ENCODE assay signal across 8 cellular contexts in genomic region chr14:68794130-68794855, GRCh38. TPM values are rescaled to one million over a fixed set of nuclear protein-coding genes. Genes with fewer than 3 reads are reported as not detected.
DNase-seq lines count a peak whose midpoint lies in the region; ATAC-seq and FAIRE-seq lines count a peak whose summit lies in the region.

No MANE protein-coding gene starts in this region.

- CTCF ChIA-PET in CD4-positive, alpha-beta memory T cell (lab: Charles Lee; ENCODE audit: partially characterized antibody), result interaction anchor here (1.2 to 5.2 kb wide), 4 partner anchors 9 to 545 kb away, joined by 3 to 107 read pairs (median 10); no protein-coding TSS in a partner anchor

- peaks cover 22 to 63% of the 10 kb centered on the region in 2 donors for H3K36me3 Mint-ChIP-seq in CD4-positive, alpha-beta memory T cell

- H3K36me3 ChIP-seq in CD4-positive, alpha-beta memory T cell (ENCODE audit: insufficient read depth, low read length), result peaks cover 19% of the 10 kb centered on the region

- peaks cover 18 to 76% (median 28%) of the 10 kb centered on the region in 4 donors for H3K4me1 Mint-ChIP-seq in CD4-positive, alpha-beta memory T cell

- peak; percentile 82 to 91 (median 83) for DNase-seq in CD4-positive, alpha-beta memory T cell
- DNase-seq in HTR-8/SVneo (ENCODE audit: insufficient read length, low spot score), result peak; percentile 96
- peak; percentile 62 to 70 (median 68) for DNase-seq in activated CD4-positive, CD25-positive, alpha-beta regulatory T cell (lab: John Stamatoyannopoulos, UW)
- DNase-seq in caudate nucleus (lab: John Stamatoyannopoulos, UW), result peak in 25 of 61 donors; percentile 16 to 65 (median 35)
- peak; percentile 93 for DNase-seq in kidney tubule cell (ENCODE audit: low spot score)
- peak; percentile 85 for DNase-seq in stimulated activated CD4-positive, alpha-beta T cell treated with anti-CD3 and anti-CD28 coated beads, Interleukin-2, amount 100 ng/mL, for 24 hours

- peaks cover 0 to 16% (median 0%) of the 10 kb centered on the region in 8 donors for H3K9me3 Mint-ChIP-seq in CD4-positive, alpha-beta memory T cell

- peaks cover 0 to 8% of the 10 kb centered on the region in 2 donors for H3K27me3 Mint-ChIP-seq in CD4-positive, alpha-beta memory T cell

- no peak for ATAC-seq in HG03469 (IDR thresholded peaks at IDR 0.05; ENCODE audit: unreplicated experiment)
- ATAC-seq in GM21717 (IDR thresholded peaks at IDR 0.05; ENCODE audit: unreplicated experiment), result no peak

- peaks cover 25% of the 10 kb centered on the region for H3K4me1 ChIP-seq in CD4-positive, alpha-beta memory T cell (ENCODE audit: insufficient read depth, low read length)

- H3K27me3 ChIP-seq in CD4-positive, alpha-beta memory T cell (ENCODE audit: insufficient read depth, low read length), result no peaks in the 10 kb centered on the region

- peak; percentile 92 for FAIRE-seq in HTR-8/SVneo (lab: Jason Lieb, UNC)

- H3K27ac ChIP-seq in CD4-positive, alpha-beta memory T cell (ENCODE audit: low read depth, low read length), result peak overlapping the region; percentile 99
- H3K27ac ChIP-seq in caudate nucleus (ENCODE audit: low read depth, low read length), result peak overlapping the region; percentile 96

- H3K4me3 Mint-ChIP-seq in CD4-positive, alpha-beta memory T cell, result peak overlapping the region; percentile 88 to 100 (median 94)

- H3K27ac Mint-ChIP-seq in CD4-positive, alpha-beta memory T cell, result peak overlapping the region; percentile 99 to 100 (median 100)

- POLR2A ChIA-PET in CD4-positive, alpha-beta memory T cell (lab: Charles Lee; ENCODE audit: partially characterized antibody), result interaction anchor here (1.0 to 22.3 kb wide), 15 partner anchors 18 to 978 kb away, joined by 4 to 1973 read pairs (median 9); partner anchors contain the start of gene ZFYVE26

- H3K9me3 ChIP-seq in CD4-positive, alpha-beta memory T cell (ENCODE audit: control insufficient read depth in 1 of 2, low read length in 2 of 2), result no peaks in the 10 kb centered on the region

- H3K4me3 ChIP-seq in CD4-positive, alpha-beta memory T cell (ENCODE audit: low read length in 2 of 2), result peak overlapping the region; percentile 88 to 98

- intact Hi-C loops in CD4-positive, alpha-beta memory T cell (cut with micrococcal nuclease), result loop anchor here (2.0 to 5.0 kb wide), 3 partner anchors 818 to 977 kb away; partner anchors contain the start of genes SRSF5, SUSD6 and ZFYVE26

RNA-seq across cellular contexts. Expression of gene ZFP36L1, which starts 1.4 kb away (rescaled TPM):
- total RNA-seq in CD4-positive, alpha-beta memory T cell, result 100 to 1,000 TPM; 227 to 242 TPM
- 100 to 1,000 TPM in 1 of 2 donors, 10 to 100 TPM in 1; 60.3 to 127 TPM for polyA plus RNA-seq in CD4-positive, alpha-beta memory T cell
